ENCODE assay signal across 9 cellular contexts in genomic region chr21:38669186-38669585, GRCh38.
A peak's percentile ranks its signal among the peaks of the same experiment; 100 is the strongest.
DNase-seq lines count a peak whose midpoint lies in the region; ATAC-seq and TF ChIP-seq lines count a peak whose summit lies in the region.
"Had no signal": no experiment of that assay in that cellular context is flagged by ENCODE, and none has a peak within 500 bp of the region (broad histone marks: within the 10 kb centered on the region; RNA-seq: fewer than 3 reads in every experiment).

No MANE protein-coding gene starts in this region.

- H3K27me3 Mint-ChIP-seq in CD14-positive monocyte (ENCODE audit: low read depth in 3 of 3): peaks cover 3 to 9% (median 7%) of the 10 kb centered on the region in 3 donors

- H3K9me3 ChIP-seq in vagina: no peaks in the 10 kb centered on the region
- no peaks in the 10 kb centered on the region for H3K9me3 ChIP-seq in upper lobe of left lung

- H3K27me3 ChIP-seq in vagina: no peaks in the 10 kb centered on the region
- H3K27me3 ChIP-seq in upper lobe of left lung: no peaks in the 10 kb centered on the region

- TF ChIP-seq CTCF in CD14-positive monocyte (IDR thresholded peaks at IDR 0.05) (peak; percentile 63), vagina (IDR thresholded peaks at IDR 0.05) (peak in 1 of 3 experiments; percentile 11), upper lobe of left lung (IDR thresholded peaks at IDR 0.05) (peak in 3 of 6 experiments; percentile 19 to 33 (median 24))

- no peak overlapping the region for H3K4me3 Mint-ChIP-seq in CD14-positive monocyte
- H3K4me3 Mint-ChIP-seq: central memory CD8-positive, alpha-beta T cell had no signal

- H3K36me3 ChIP-seq in vagina: no peaks in the 10 kb centered on the region
- no peaks in the 10 kb centered on the region for H3K36me3 ChIP-seq in upper lobe of left lung

- TF ChIP-seq POLR2A in vagina (IDR thresholded peaks at IDR 0.05) (no peak), upper lobe of left lung (IDR thresholded peaks at IDR 0.05) (no peak)

- H3K4me3 ChIP-seq in vagina: no peak overlapping the region
- no peak overlapping the region for H3K4me3 ChIP-seq in upper lobe of left lung

- no peak for DNase-seq in CD14-positive monocyte (ENCODE audit: low spot score)
- peak; percentile 26 for DNase-seq in HPDE6-E6E7 (ENCODE audit: extremely low spot score)
- peak; percentile 46 for DNase-seq in RPMI8226
- DNase-seq in iris pigment epithelial cell (ENCODE audit: low read depth): peak; percentile 47
- no peak for DNase-seq in vagina (ENCODE audit: extremely low spot score in 2 of 2)
- no peak for DNase-seq in upper lobe of left lung
- DNase-seq in central memory CD4-positive, alpha-beta T cell: no peak

- intact Hi-C loops in CD14-positive monocyte (cut with micrococcal nuclease) (no loop called here), vagina (cut with DNase I) (no loop called here)

- WGBS in upper lobe of left lung, 2 donors: 86 to 88% methylated on average over 6 of the region's 6 CpGs

- peaks cover 0 to 2% (median 0%) of the 10 kb centered on the region in 7 donors for H3K9me3 Mint-ChIP-seq in CD14-positive monocyte
- H3K9me3 Mint-ChIP-seq: central memory CD8-positive, alpha-beta T cell had no signal

- TF ChIP-seq EP300 in upper lobe of left lung (IDR thresholded peaks at IDR 0.05): no peak

- H3K4me1 ChIP-seq in vagina (no peaks in the 10 kb centered on the region), upper lobe of left lung (no peaks in the 10 kb centered on the region)

- no peak overlapping the region for H3K27ac Mint-ChIP-seq in CD14-positive monocyte

- peaks cover 28% of the 10 kb centered on the region for H3K4me1 Mint-ChIP-seq in CD14-positive monocyte
- H3K4me1 Mint-ChIP-seq: central memory CD8-positive, alpha-beta T cell had no signal

- H3K27ac ChIP-seq in vagina: no peak overlapping the region
- no peak overlapping the region for H3K27ac ChIP-seq in upper lobe of left lung

- H3K36me3 Mint-ChIP-seq in CD14-positive monocyte: no peaks in the 10 kb centered on the region

- ATAC-seq in GM18868 (IDR thresholded peaks at IDR 0.05; ENCODE audit: unreplicated experiment): no peak
- no peak for ATAC-seq in upper lobe of left lung (ENCODE audit: low FRiP score in 2 of 2)

Comparison
In these comparisons a context has a peak if more than half of its experiments do, and no peak if none do; other contexts are left out.
1. DNase-seq: peak in HPDE6-E6E7 (single experiment), RPMI8226 (single experiment) and iris pigment epithelial cell (single experiment); none in CD14-positive monocyte (single experiment), vagina (0 of 2), upper lobe of left lung (0 of 2) and central memory CD4-positive, alpha-beta T cell (single experiment).